ENCODE assay signal across 1 cellular context in the genomic region with DNA sequence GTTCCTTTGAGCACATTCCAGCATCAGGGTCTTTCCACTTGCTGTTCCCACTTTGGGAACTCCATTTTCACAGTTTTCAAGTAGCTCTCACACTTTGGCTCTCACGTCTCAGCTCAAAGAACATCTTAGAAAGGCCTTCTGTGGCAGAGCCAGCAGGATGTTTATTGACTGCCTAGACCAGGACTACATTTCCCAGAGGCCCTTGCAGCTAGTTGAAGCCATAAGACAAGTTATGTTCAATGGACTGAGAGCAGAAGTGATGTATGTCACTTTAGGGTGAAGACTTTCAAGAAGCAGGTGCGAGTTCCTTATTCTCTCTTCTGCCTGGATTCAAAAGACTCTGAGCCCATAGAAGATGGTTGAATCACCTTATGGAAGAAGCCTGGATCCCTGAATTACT.
TF ChIP-seq lines count a peak whose summit lies in the region.

No MANE protein-coding gene starts in this region.

TF ChIP-seq in HEK293, 187 proteins besides CTCF, POLR2A, EP300 and RAD21:
- TF ChIP-seq, protein P1, sequence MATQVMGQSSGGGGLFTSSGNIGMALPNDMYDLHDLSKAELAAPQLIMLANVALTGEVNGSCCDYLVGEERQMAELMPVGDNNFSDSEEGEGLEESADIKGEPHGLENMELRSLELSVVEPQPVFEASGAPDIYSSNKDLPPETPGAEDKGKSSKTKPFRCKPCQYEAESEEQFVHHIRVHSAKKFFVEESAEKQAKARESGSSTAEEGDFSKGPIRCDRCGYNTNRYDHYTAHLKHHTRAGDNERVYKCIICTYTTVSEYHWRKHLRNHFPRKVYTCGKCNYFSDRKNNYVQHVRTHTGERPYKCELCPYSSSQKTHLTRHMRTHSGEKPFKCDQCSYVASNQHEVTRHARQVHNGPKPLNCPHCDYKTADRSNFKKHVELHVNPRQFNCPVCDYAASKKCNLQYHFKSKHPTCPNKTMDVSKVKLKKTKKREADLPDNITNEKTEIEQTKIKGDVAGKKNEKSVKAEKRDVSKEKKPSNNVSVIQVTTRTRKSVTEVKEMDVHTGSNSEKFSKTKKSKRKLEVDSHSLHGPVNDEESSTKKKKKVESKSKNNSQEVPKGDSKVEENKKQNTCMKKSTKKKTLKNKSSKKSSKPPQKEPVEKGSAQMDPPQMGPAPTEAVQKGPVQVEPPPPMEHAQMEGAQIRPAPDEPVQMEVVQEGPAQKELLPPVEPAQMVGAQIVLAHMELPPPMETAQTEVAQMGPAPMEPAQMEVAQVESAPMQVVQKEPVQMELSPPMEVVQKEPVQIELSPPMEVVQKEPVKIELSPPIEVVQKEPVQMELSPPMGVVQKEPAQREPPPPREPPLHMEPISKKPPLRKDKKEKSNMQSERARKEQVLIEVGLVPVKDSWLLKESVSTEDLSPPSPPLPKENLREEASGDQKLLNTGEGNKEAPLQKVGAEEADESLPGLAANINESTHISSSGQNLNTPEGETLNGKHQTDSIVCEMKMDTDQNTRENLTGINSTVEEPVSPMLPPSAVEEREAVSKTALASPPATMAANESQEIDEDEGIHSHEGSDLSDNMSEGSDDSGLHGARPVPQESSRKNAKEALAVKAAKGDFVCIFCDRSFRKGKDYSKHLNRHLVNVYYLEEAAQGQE (tag by site-specific recombination; IDR thresholded peaks at IDR 0.05), result no peak
- TF ChIP-seq ZBTB17 (tag by site-specific recombination; IDR thresholded peaks at IDR 0.05) (0 out of 2 replicates have a peak, but pooled peaks have one; percentile 12), YY1 (tag by site-specific recombination; IDR thresholded peaks at IDR 0.05) (peak; percentile 29; the same call in 1 of the 2 replicates)
